24 cellular contexts compared by ENCODE assay signal in genomic region chr6:22383016-22383415, GRCh38.
"Had no signal": no experiment of that assay in that cellular context is flagged by ENCODE, and none has a peak within 500 bp of the region (broad histone marks: within the 10 kb centered on the region; RNA-seq: fewer than 3 reads in every experiment).

No MANE protein-coding gene starts in this region.

- H3K4me3 Mint-ChIP-seq: activated naive CD8-positive, alpha-beta T cell; activated T-cell treated with anti-CD3 and anti-CD28 coated beads, Interleukin-2, amount 50 U/mL, for 24 hours; activated T-helper 17 cell treated with anti-CD3 and anti-CD28 coated beads, Interleukin-2, amount 50 U/mL, for 72 hours; nephron progenitor cell; T-helper 1 cell treated with Interleukin-12 subunit alpha and Interleukin-12 subunit beta and Interleukin-4 antibody, amounts not matched to agents 30 μg/mL and 1 μg/mL, for 36 hours; WTC11 had no signal

- H3K36me3 Mint-ChIP-seq: activated naive CD8-positive, alpha-beta T cell; WTC11 had no signal

- H3K9me3 Mint-ChIP-seq: T-helper 1 cell treated with Interleukin-12 subunit alpha and Interleukin-12 subunit beta and Interleukin-4 antibody, amounts not matched to agents 30 μg/mL and 1 μg/mL, for 36 hours had no signal

- H3K27me3 Mint-ChIP-seq: activated naive CD8-positive, alpha-beta T cell; activated T-cell treated with anti-CD3 and anti-CD28 coated beads, Interleukin-2, amount 50 U/mL, for 24 hours; activated T-helper 17 cell treated with anti-CD3 and anti-CD28 coated beads, Interleukin-2, amount 50 U/mL, for 72 hours had no signal

- H3K27ac Mint-ChIP-seq: activated naive CD8-positive, alpha-beta T cell; activated T-cell treated with anti-CD3 and anti-CD28 coated beads, Interleukin-2, amount 50 U/mL, for 24 hours; activated T-helper 17 cell treated with anti-CD3 and anti-CD28 coated beads, Interleukin-2, amount 50 U/mL, for 72 hours; nephron progenitor cell; T-helper 1 cell treated with Interleukin-12 subunit alpha and Interleukin-12 subunit beta and Interleukin-4 antibody, amounts not matched to agents 30 μg/mL and 1 μg/mL, for 36 hours; WTC11 had no signal

- H3K4me1 ChIP-seq: adrenal gland, ascending aorta, lower lobe of right lung, spleen, upper lobe of left lung had no signal

- H3K27ac ChIP-seq: adrenal gland, ascending aorta, epithelial cell of prostate, lower lobe of right lung, spleen, thoracic aorta, upper lobe of left lung had no signal

- H3K4me3 ChIP-seq: adrenal gland, ascending aorta, lower lobe of right lung, mucosa of descending colon, spleen, thoracic aorta, upper lobe of left lung had no signal

- H3K9me3 ChIP-seq: adrenal gland, ascending aorta, mucosa of descending colon, thoracic aorta, upper lobe of left lung had no signal

- H3K36me3 ChIP-seq: adrenal gland, ascending aorta, lower lobe of right lung, spleen, thoracic aorta, upper lobe of left lung had no signal

- DNase-seq: activated naive CD4-positive, alpha-beta T cell; activated T-cell treated with anti-CD3 and anti-CD28 coated beads, Interleukin-2, amount 50 U/mL, for 24 hours; adrenal gland; cortex of kidney; glutamatergic neuron; hypothalamus; lower lobe of right lung; mesendoderm; mucosa of descending colon; nephron progenitor cell; nucleus accumbens; posterior cingulate gyrus; spleen; stimulated activated CD4-positive, alpha-beta T cell treated with anti-CD3 and anti-CD28 coated beads, Interleukin-4, amount 100 ng/mL, for 1 hour; stimulated activated naive CD4-positive, alpha-beta T cell; T1000; upper lobe of left lung had no signal

- H3K4me1 Mint-ChIP-seq: activated T-helper 17 cell treated with anti-CD3 and anti-CD28 coated beads, Interleukin-2, amount 50 U/mL, for 72 hours had no signal

- H3K27me3 ChIP-seq: adrenal gland, ascending aorta, spleen, upper lobe of left lung had no signal
